In the genomic region with DNA sequence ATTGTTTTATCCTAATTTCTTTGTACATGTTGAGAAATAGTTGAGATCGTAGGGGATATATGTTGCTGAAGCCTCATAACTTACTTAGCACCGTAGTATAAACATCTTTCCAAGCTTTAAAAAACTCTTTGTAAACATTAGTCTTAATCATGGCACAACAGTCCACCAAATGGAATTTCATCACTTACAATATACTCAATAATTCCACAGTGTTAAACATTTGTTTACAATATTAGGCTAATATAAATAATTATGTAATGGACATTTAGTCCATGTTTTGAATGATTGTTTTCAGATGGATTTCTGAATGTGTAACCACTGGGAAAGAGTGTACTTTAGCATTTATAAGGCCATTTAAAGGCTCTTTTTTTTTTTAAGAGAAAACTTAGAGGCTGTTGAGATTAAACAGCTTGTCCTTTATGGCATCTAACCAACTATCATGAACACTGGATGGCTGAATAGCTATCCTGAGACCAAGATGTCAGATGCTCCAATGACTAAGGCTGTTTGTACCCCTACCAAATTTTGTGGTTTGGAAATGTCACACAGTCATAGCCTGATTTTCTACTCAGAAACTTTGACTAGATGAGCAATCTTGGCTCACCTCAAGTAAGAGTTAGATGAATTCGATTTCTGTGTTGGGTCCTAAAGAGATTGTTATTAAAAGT, we compare ENCODE assay signal across 27 cellular contexts.
"Had no signal": no experiment of that assay in that cellular context is flagged by ENCODE, and none has a peak within 500 bp of the region (broad histone marks: within the 10 kb centered on the region; RNA-seq: fewer than 3 reads in every experiment).

No MANE protein-coding gene starts in this region.

- H3K4me2 ChIP-seq: neural progenitor cell had no signal

- H3K36me3 Mint-ChIP-seq: mesothelial cell of epicardium, natural killer cell, neural progenitor cell had no signal

- H2AFZ ChIP-seq: neural progenitor cell had no signal

- H3K27ac ChIP-seq: neural progenitor cell, thoracic aorta, uterus had no signal

- H3K27me3 Mint-ChIP-seq: activated B cell treated with CpG ODN at 0.5 μM for 24 hours; central memory CD8-positive, alpha-beta T cell; dendritic cell treated with granulocyte-macrophage colony-stimulating factor and Interleukin-4, amounts not matched to agents 40 ng/mL and 50 ng/mL, for 4 days; type B pancreatic cell had no signal

- H3K4me3 Mint-ChIP-seq: activated B cell treated with CpG ODN at 0.5 μM for 24 hours; central memory CD8-positive, alpha-beta T cell; dendritic cell treated with granulocyte-macrophage colony-stimulating factor and Interleukin-4, amounts not matched to agents 40 ng/mL and 50 ng/mL, for 4 days; endodermal cell; mesothelial cell of epicardium; natural killer cell; neural progenitor cell; stimulated activated naive CD8-positive, alpha-beta T cell treated with anti-CD3 and anti-CD28 coated beads, Interleukin-15, Interleukin-2, amounts not matched to agents 100 ng/mL and 50 ng/mL, for 24 hours; T-helper 2 cell treated with Interferon-gamma antibody and Interleukin-4, amounts not matched to agents 5 μg/mL and 100 μg/mL, for 36 hours; type B pancreatic cell had no signal

- H3K27ac Mint-ChIP-seq: activated B cell treated with CpG ODN at 0.5 μM for 24 hours; dendritic cell treated with granulocyte-macrophage colony-stimulating factor and Interleukin-4, amounts not matched to agents 40 ng/mL and 50 ng/mL, for 4 days; endodermal cell; mesothelial cell of epicardium; natural killer cell; neural progenitor cell; stimulated activated naive CD8-positive, alpha-beta T cell treated with anti-CD3 and anti-CD28 coated beads, Interleukin-15, Interleukin-2, amounts not matched to agents 100 ng/mL and 50 ng/mL, for 24 hours; T-helper 2 cell treated with Interferon-gamma antibody and Interleukin-4, amounts not matched to agents 5 μg/mL and 100 μg/mL, for 36 hours; type B pancreatic cell had no signal

- H3K4me1 Mint-ChIP-seq: activated B cell treated with CpG ODN at 0.5 μM for 24 hours; central memory CD8-positive, alpha-beta T cell; endodermal cell; natural killer cell had no signal

- ATAC-seq: esophagus mucosa, left colon, natural killer cell, right cardiac atrium had no signal

- H3K9me3 ChIP-seq: thoracic aorta, uterus had no signal

- H3K36me3 ChIP-seq: neural progenitor cell, thoracic aorta, uterus had no signal

- FAIRE-seq: bronchial epithelial cell, frontal cortex, kidney had no signal

- H3K27me3 ChIP-seq: neural progenitor cell, uterus had no signal

- DNase-seq: activated B cell treated with CpG ODN at 0.5 μM for 24 hours; activated CD4-positive, alpha-beta T cell treated with anti-CD3 and anti-CD28 coated beads, Interleukin-2, amount 50 U/mL, for 4 hours; activated gamma-delta T cell treated with Interleukin-2 at 50 U/mL for 16 hours; activated naive CD4-positive, alpha-beta T cell treated with anti-CD3 and anti-CD28 coated beads, Interleukin-2, amount 50 U/mL, for 16 hours; endodermal cell; hippocampal formation; kidney; left colon; mammary epithelial cell; natural killer cell; occipital lobe; right cardiac atrium; stimulated activated CD4-positive, alpha-beta T cell treated with anti-CD3 and anti-CD28 coated beads, Interleukin-12 subunit alpha, Interleukin-12 subunit beta, amount 100 ng/mL, for 4 hours; stimulated activated CD4-positive, alpha-beta T cell treated with anti-CD3 and anti-CD28 coated beads, Interleukin-4, amount 100 ng/mL, for 1 hour; T-helper 1 cell; uterus had no signal

- H3K9me3 Mint-ChIP-seq: activated B cell treated with CpG ODN at 0.5 μM for 24 hours; dendritic cell treated with granulocyte-macrophage colony-stimulating factor and Interleukin-4, amounts not matched to agents 40 ng/mL and 50 ng/mL, for 4 days; endodermal cell; mesothelial cell of epicardium; neural progenitor cell; stimulated activated naive CD8-positive, alpha-beta T cell treated with anti-CD3 and anti-CD28 coated beads, Interleukin-15, Interleukin-2, amounts not matched to agents 100 ng/mL and 50 ng/mL, for 24 hours; T-helper 2 cell treated with Interferon-gamma antibody and Interleukin-4, amounts not matched to agents 5 μg/mL and 100 μg/mL, for 36 hours had no signal

- H3K4me3 ChIP-seq: neural progenitor cell, thoracic aorta, uterus had no signal
